In the genomic region with DNA sequence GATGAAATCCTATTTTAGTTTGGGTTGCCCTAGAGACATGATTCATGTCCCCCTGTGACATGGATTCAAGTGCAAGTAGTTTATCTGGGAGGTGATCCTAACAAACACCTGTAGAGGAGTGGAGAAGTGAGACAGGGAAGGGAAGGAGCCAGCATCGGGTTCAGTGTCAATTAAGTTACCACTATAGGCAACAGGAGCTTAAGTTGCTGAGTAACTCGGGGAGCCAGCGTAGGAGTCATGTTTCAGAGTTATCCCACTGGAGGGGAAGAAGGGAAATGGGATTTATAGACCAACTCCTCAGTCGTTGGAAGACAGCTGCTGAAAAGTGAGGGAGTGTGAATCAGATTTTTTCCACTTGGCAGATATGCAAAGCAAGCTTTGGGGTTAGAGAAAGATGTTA, we compare ENCODE assay signal across 11 cellular contexts. TPM values are rescaled to one million over a fixed set of nuclear protein-coding genes. Genes with fewer than 3 reads are reported as not detected.
DNase-seq lines count a peak whose midpoint lies in the region; TF ChIP-seq lines count a peak whose summit lies in the region.
"Had no signal": no experiment of that assay in that cellular context is flagged by ENCODE, and none has a peak within 500 bp of the region (broad histone marks: within the 10 kb centered on the region; RNA-seq: fewer than 3 reads in every experiment).

No MANE protein-coding gene starts in this region.

- H2AFZ ChIP-seq in neural progenitor cell (replicated peaks) = no peak overlapping the region
- H2AFZ ChIP-seq: parathyroid adenoma had no signal

- DNase-seq in H4 (ENCODE audit: low spot score) (peak; percentile 13), NCI-H526 (lab: John Stamatoyannopoulos, UW) (peak; percentile 43 to 50), esophagus muscularis mucosa (ENCODE audit: extremely low spot score) (no peak), neural progenitor cell (ENCODE audit: low spot score) (peak; percentile 49), T-helper 1 cell (no peak), RWPE1 (ENCODE audit: low spot score) (no peak), ascending aorta (ENCODE audit: low spot score in 2 of 2) (no peak)
- DNase-seq: activated CD4-positive, CD25-positive, alpha-beta regulatory T cell; brain microvascular endothelial cell; heart left ventricle had no signal

- H3K27ac ChIP-seq in esophagus muscularis mucosa (replicated peaks in 1 of 4) = peak overlapping the region in 3 of 4 donors; percentile 26 to 48 (median 43)
- H3K27ac ChIP-seq in neural progenitor cell = peak overlapping the region; percentile 63
- H3K27ac ChIP-seq in RWPE1 = no peak overlapping the region
- H3K27ac ChIP-seq in ascending aorta = no peak overlapping the region
- H3K27ac ChIP-seq: brain microvascular endothelial cell, heart left ventricle, parathyroid adenoma had no signal

- H3K36me3 Mint-ChIP-seq in neural progenitor cell = peaks cover 46% of the 10 kb centered on the region

- H3K27me3 ChIP-seq in esophagus muscularis mucosa (no peaks in the 10 kb centered on the region), neural progenitor cell (no peaks in the 10 kb centered on the region), ascending aorta (no peaks in the 10 kb centered on the region)
- H3K27me3 ChIP-seq: brain microvascular endothelial cell, heart left ventricle had no signal

- peaks cover 30% of the 10 kb centered on the region for H3K9me3 Mint-ChIP-seq in neural progenitor cell

- TF ChIP-seq EP300 in esophagus muscularis mucosa (IDR thresholded peaks at IDR 0.05) = no peak

- TF ChIP-seq POLR2A in esophagus muscularis mucosa (IDR thresholded peaks at IDR 0.05; ENCODE audit: low read depth) = no peak

- TF ChIP-seq CTCF in esophagus muscularis mucosa (IDR thresholded peaks at IDR 0.05) (no peak), neural progenitor cell (IDR thresholded peaks at IDR 0.05) (no peak), RWPE1 (conservative IDR thresholded peaks at IDR 0.05; ENCODE audit: low read depth) (no peak), ascending aorta (IDR thresholded peaks at IDR 0.05) (no peak)

- WGBS in esophagus muscularis mucosa = 41% methylated on average over 4 of the region's 4 CpGs

- H3K9ac ChIP-seq in neural progenitor cell = no peak overlapping the region
- H3K9ac ChIP-seq: parathyroid adenoma had no signal

- peaks cover 33% of the 10 kb centered on the region for H3K4me1 Mint-ChIP-seq in neural progenitor cell

- peaks cover 34% of the 10 kb centered on the region for H3F3A ChIP-seq in neural progenitor cell (ENCODE audit: low read depth)

- H3K4me1 ChIP-seq in esophagus muscularis mucosa = peaks cover 11 to 52% (median 43%) of the 10 kb centered on the region in 4 donors
- peaks cover 47% of the 10 kb centered on the region for H3K4me1 ChIP-seq in neural progenitor cell
- H3K4me1 ChIP-seq in ascending aorta = no peaks in the 10 kb centered on the region
- H3K4me1 ChIP-seq: parathyroid adenoma had no signal

- H3K27me3 Mint-ChIP-seq in neural progenitor cell (ENCODE audit: insufficient read depth, low read depth) = no peaks in the 10 kb centered on the region

- intact Hi-C loops in esophagus muscularis mucosa (cut with DNase I) = no loop called here
- intact Hi-C loops in ascending aorta (cut with DNase I) = no loop called here

- CTCF ChIA-PET in RWPE1 (lab: Yijun Ruan, JAX) = interaction anchor here (0.6 to 0.7 kb wide), 3 partner anchors 17 to 364 kb away, joined by 3 to 8 read pairs (median 3); no protein-coding TSS in a partner anchor

- H3K4me3 ChIP-seq in esophagus muscularis mucosa = no peak overlapping the region
- no peak overlapping the region for H3K4me3 ChIP-seq in neural progenitor cell
- no peak overlapping the region for H3K4me3 ChIP-seq in ascending aorta
- H3K4me3 ChIP-seq: heart left ventricle had no signal

- peaks cover 18% of the 10 kb centered on the region for H3K79me2 ChIP-seq in neural progenitor cell (ENCODE audit: low read depth)

- peak overlapping the region; percentile 45 for H3K4me2 ChIP-seq in neural progenitor cell

- no peaks in the 10 kb centered on the region for H4K20me1 ChIP-seq in neural progenitor cell (ENCODE audit: low read depth)

- H3K9me3 ChIP-seq in esophagus muscularis mucosa (no peaks in the 10 kb centered on the region), neural progenitor cell (ENCODE audit: low read depth) (no peaks in the 10 kb centered on the region), ascending aorta (no peaks in the 10 kb centered on the region)

- H3K4me3 Mint-ChIP-seq in neural progenitor cell = no peak overlapping the region

- peaks cover 0 to 12% (median 4%) of the 10 kb centered on the region in 4 donors for H3K36me3 ChIP-seq in esophagus muscularis mucosa
- peaks cover 9% of the 10 kb centered on the region for H3K36me3 ChIP-seq in neural progenitor cell
- H3K36me3 ChIP-seq in ascending aorta = peaks cover 0 to 6% of the 10 kb centered on the region in 2 donors
- H3K36me3 ChIP-seq: brain microvascular endothelial cell had no signal

- H3K27ac Mint-ChIP-seq in neural progenitor cell = peak overlapping the region; percentile 55

- POLR2A ChIA-PET in RWPE1 (lab: Yijun Ruan, JAX; ENCODE audit: low non-redundant PET) = no interaction called here

RNA-seq across cellular contexts. Expression of gene SLC30A7, which starts 54.9 kb away (rescaled TPM):
- total RNA-seq in H4 (2014; rRNA removed; shearing (Covaris generic)) = 32.7 and 41.3 TPM in 2 replicates
- 10 to 100 TPM; 10.5 to 19.9 (median 13.6) TPM for total RNA-seq in esophagus muscularis mucosa
- 14.8 and 22.2 TPM in 2 replicates for total RNA-seq in neural progenitor cell (ENCODE audit: low replicate concordance)
- total RNA-seq in ascending aorta = 12.1 TPM

RNA-seq across cellular contexts. Expression of gene EXTL2, which starts 56.1 kb away (rescaled TPM):
- 21.8 and 31.1 TPM in 2 replicates for total RNA-seq in H4 (2014; rRNA removed; shearing (Covaris generic))
- total RNA-seq in esophagus muscularis mucosa (10 to 100 TPM; 14.5 to 21.6 (median 17.6) TPM), neural progenitor cell (ENCODE audit: low replicate concordance) (60.6 and 73.3 TPM in 2 replicates), ascending aorta (8.4 TPM)

Comparison
In these comparisons a context has a peak if more than half of its experiments do, and no peak if none do; other contexts are left out.
1. DNase-seq: peak in H4 (single experiment), NCI-H526 (2 of 2) and neural progenitor cell (single experiment); none in esophagus muscularis mucosa (single experiment), T-helper 1 cell (0 of 5), RWPE1 (single experiment) and ascending aorta (0 of 2).
2. H3K27ac ChIP-seq: peak in esophagus muscularis mucosa (3 of 4) and neural progenitor cell (single experiment); none in RWPE1 (single experiment) and ascending aorta (0 of 2).